ENCODE assay signal across 8 cellular contexts in genomic region chr4:73257995-73258667, GRCh38. TPM values are rescaled to one million over a fixed set of nuclear protein-coding genes. Genes with fewer than 3 reads are reported as not detected.
A peak's percentile ranks its signal among the peaks of the same experiment; 100 is the strongest.
DNase-seq lines count a peak whose midpoint lies in the region; ATAC-seq and TF ChIP-seq lines count a peak whose summit lies in the region.

No MANE protein-coding gene starts in this region.

- peak overlapping the region; percentile 99 for H3K27ac Mint-ChIP-seq in GM23338
- H3K27ac Mint-ChIP-seq in activated T-helper 1 cell treated with anti-CD3 and anti-CD28 coated beads, Interleukin-12 subunit alpha, Interleukin-12 subunit beta, Interleukin-2, Interleukin-4 antibody, amounts not matched to agents 30 ng/mL and 10 ng/mL and 1 ng/mL, durations not matched to agents 14 hours and 24 hours and 36 hours = peak overlapping the region; percentile 99

- no peaks in the 10 kb centered on the region; the same call in 2 of the 3 replicates for H3K9me3 Mint-ChIP-seq in GM23338
- H3K9me3 Mint-ChIP-seq in activated T-helper 1 cell treated with anti-CD3 and anti-CD28 coated beads, Interleukin-12 subunit alpha, Interleukin-12 subunit beta, Interleukin-2, Interleukin-4 antibody, amounts not matched to agents 30 ng/mL and 10 ng/mL and 1 ng/mL, durations not matched to agents 14 hours and 24 hours and 36 hours = no peaks in the 10 kb centered on the region

- peak; percentile 16 for ATAC-seq in GM23338

- H3K4me3 Mint-ChIP-seq in GM23338 = peak overlapping the region; percentile 95
- H3K4me3 Mint-ChIP-seq in activated T-helper 1 cell treated with anti-CD3 and anti-CD28 coated beads, Interleukin-12 subunit alpha, Interleukin-12 subunit beta, Interleukin-2, Interleukin-4 antibody, amounts not matched to agents 30 ng/mL and 10 ng/mL and 1 ng/mL, durations not matched to agents 14 hours and 24 hours and 36 hours = peak overlapping the region; percentile 99

- TF ChIP-seq CTCF in GM23338 (conservative IDR thresholded peaks at IDR 0.05; ENCODE audit: low read depth in 2 of 2) = peak in 1 of 2 experiments; percentile 31; a peak in 2 of 4 replicates
- TF ChIP-seq CTCF in ovary (IDR thresholded peaks at IDR 0.05) = peak in 1 of 3 donors; percentile 12

- H3K9me2 ChIP-seq in GM23338 (ENCODE audit: insufficient read depth) = no peaks in the 10 kb centered on the region

- no peak for TF ChIP-seq POLR2A in ovary (IDR thresholded peaks at IDR 0.05)

- no peak for TF ChIP-seq EP300 in ovary (IDR thresholded peaks at IDR 0.05)

- WGBS in ovary, 3 donors = 0% methylated on average over 53 to 54 of the region's 54 CpGs

- peak; percentile 19 for DNase-seq in stimulated activated CD8-positive, alpha-beta memory T cell treated with anti-CD3 and anti-CD28 coated beads, Interleukin-12 subunit alpha, Interleukin-12 subunit beta, amount 100 ng/mL, for 24 hours (ENCODE audit: extremely low read depth)
- no peak for DNase-seq in stimulated activated CD8-positive, alpha-beta memory T cell treated with anti-CD3 and anti-CD28 coated beads, Interleukin-4, amount 100 ng/mL, for 48 hours
- DNase-seq in GM23338 (ENCODE audit: low spot score) = peak; percentile 46
- DNase-seq in Kasumi-1 (lab: John Stamatoyannopoulos, UW) = peak; percentile 30 to 43
- DNase-seq in activated T-helper 1 cell treated with anti-CD3 and anti-CD28 coated beads, Interleukin-12 subunit alpha, Interleukin-12 subunit beta, Interleukin-2, Interleukin-4 antibody, amounts not matched to agents 30 ng/mL and 10 ng/mL and 1 ng/mL, durations not matched to agents 14 hours and 24 hours and 36 hours (ENCODE audit: low spot score) = peak; percentile 5
- DNase-seq in germinal center (ENCODE audit: low spot score) = peak; percentile 56
- peak; percentile 28 to 58 (median 54) for DNase-seq in ovary
- DNase-seq in KG1 (lab: John Stamatoyannopoulos, UW) = no peak

- H3F3A ChIP-seq in GM23338 (replicated peaks; ENCODE audit: low read depth) = no peaks in the 10 kb centered on the region; the same call in 1 of the 2 replicates

- H3K4me1 Mint-ChIP-seq in GM23338 = peaks cover 18% of the 10 kb centered on the region
- peaks cover 52% of the 10 kb centered on the region for H3K4me1 Mint-ChIP-seq in activated T-helper 1 cell treated with anti-CD3 and anti-CD28 coated beads, Interleukin-12 subunit alpha, Interleukin-12 subunit beta, Interleukin-2, Interleukin-4 antibody, amounts not matched to agents 30 ng/mL and 10 ng/mL and 1 ng/mL, durations not matched to agents 14 hours and 24 hours and 36 hours (ENCODE audit: low read depth)

- H3K36me3 ChIP-seq in GM23338 (ENCODE audit: insufficient read depth) = no peaks in the 10 kb centered on the region
- H3K36me3 ChIP-seq in ovary = no peaks in the 10 kb centered on the region

- peak overlapping the region; percentile 82 for H3K4me3 ChIP-seq in GM23338
- H3K4me3 ChIP-seq in ovary = peak overlapping the region; percentile 66

- H3K4me1 ChIP-seq in GM23338 (ENCODE audit: insufficient read depth) (peaks cover 16% of the 10 kb centered on the region), ovary (ENCODE audit: insufficient read depth) (peaks cover 3% of the 10 kb centered on the region)

- H2AFZ ChIP-seq in GM23338 = no peak overlapping the region

- H3K27me3 ChIP-seq in GM23338 (ENCODE audit: insufficient read depth) = no peaks in the 10 kb centered on the region
- H3K27me3 ChIP-seq in ovary = no peaks in the 10 kb centered on the region

- peaks cover 13% of the 10 kb centered on the region for H3K27me3 Mint-ChIP-seq in GM23338 (ENCODE audit: insufficient read depth, low read depth, poor library complexity)
- no peaks in the 10 kb centered on the region for H3K27me3 Mint-ChIP-seq in activated T-helper 1 cell treated with anti-CD3 and anti-CD28 coated beads, Interleukin-12 subunit alpha, Interleukin-12 subunit beta, Interleukin-2, Interleukin-4 antibody, amounts not matched to agents 30 ng/mL and 10 ng/mL and 1 ng/mL, durations not matched to agents 14 hours and 24 hours and 36 hours (ENCODE audit: insufficient read depth)

- peaks cover 23% of the 10 kb centered on the region for H4K20me1 ChIP-seq in GM23338 (replicated peaks; ENCODE audit: insufficient read depth)

- H3K27ac ChIP-seq in GM23338 (ENCODE audit: low read depth) = peak overlapping the region; percentile 83; the same call in 1 of the 2 replicates
- peak overlapping the region; percentile 90 to 94 for H3K27ac ChIP-seq in ovary

- H3K36me3 Mint-ChIP-seq in GM23338 (ENCODE audit: low read depth) = peaks cover 31% of the 10 kb centered on the region
- H3K36me3 Mint-ChIP-seq in activated T-helper 1 cell treated with anti-CD3 and anti-CD28 coated beads, Interleukin-12 subunit alpha, Interleukin-12 subunit beta, Interleukin-2, Interleukin-4 antibody, amounts not matched to agents 30 ng/mL and 10 ng/mL and 1 ng/mL, durations not matched to agents 14 hours and 24 hours and 36 hours (ENCODE audit: low read depth) = peaks cover 12% of the 10 kb centered on the region

- peak overlapping the region; percentile 94 for H3K4me2 ChIP-seq in GM23338

- intact Hi-C loops in activated T-helper 1 cell treated with anti-CD3 and anti-CD28 coated beads, Interleukin-12 subunit alpha, Interleukin-12 subunit beta, Interleukin-2, Interleukin-4 antibody, amounts not matched to agents 30 ng/mL and 10 ng/mL and 1 ng/mL, durations not matched to agents 14 hours and 24 hours and 36 hours (cut with micrococcal nuclease) = loop anchor here (1.0 to 10.0 kb wide), 9 partner anchors 35 to 901 kb away; partner anchors contain the start of gene MTHFD2L
- intact Hi-C loops in ovary (cut with DNase I) = loop anchor here in 3 of 4 donors (2.0 to 10.0 kb wide), 3 partner anchors 186 to 193 kb away; partner anchors contain the start of gene COX18 (in 2 of the 3)

- peaks cover 79% of the 10 kb centered on the region for H3K79me2 ChIP-seq in GM23338 (replicated peaks; ENCODE audit: insufficient read depth)

- no peaks in the 10 kb centered on the region for H3K9me3 ChIP-seq in ovary

TF ChIP-seq in GM23338, 12 proteins besides CTCF, POLR2A, EP300 and RAD21 (continues in another document):
- no peak for TF ChIP-seq POLR2AphosphoS5 (IDR thresholded peaks at IDR 0.05; ENCODE audit: low read depth)
- TF ChIP-seq JUNB (IDR thresholded peaks at IDR 0.05; ENCODE audit: unreplicated experiment) = no peak
- TF ChIP-seq EZH2phosphoT487 (IDR thresholded peaks at IDR 0.05; ENCODE audit: unreplicated experiment) = no peak
- no peak for TF ChIP-seq ZNF114 (CRISPR knock-in tag; IDR thresholded peaks at IDR 0.05)

RNA-seq across cellular contexts. Expression of gene ANKRD17, which starts 0.5 kb away (rescaled TPM):
- total RNA-seq in GM23338 (2014; rRNA removed; shearing (Covaris generic)) = 85.3 and 117 TPM in 2 replicates
- polyA plus RNA-seq in GM23338 (2016; fragmentation: Nextera tagmentation; extraction: Ambion mirVana) = 33.9 and 41.9 TPM in 2 replicates
- 68.6 and 72.4 TPM in 2 replicates for total RNA-seq in activated T-helper 1 cell treated with anti-CD3 and anti-CD28 coated beads, Interleukin-12 subunit alpha, Interleukin-12 subunit beta, Interleukin-2, Interleukin-4 antibody, amounts not matched to agents 30 ng/mL and 10 ng/mL and 1 ng/mL, durations not matched to agents 14 hours and 24 hours and 36 hours
- total RNA-seq in ovary = 10 to 100 TPM; 23.0 to 59.7 (median 49.7) TPM
- 10 to 100 TPM; 13.2 to 36.9 TPM for polyA plus RNA-seq in ovary

Comparison
In these comparisons a context has a peak if more than half of its experiments do, and no peak if none do; other contexts are left out.
1. DNase-seq: peak in stimulated activated CD8-positive, alpha-beta memory T cell treated with anti-CD3 and anti-CD28 coated beads, Interleukin-12 subunit alpha, Interleukin-12 subunit beta, amount 100 ng/mL, for 24 hours (single experiment), GM23338 (single experiment), Kasumi-1 (2 of 2), activated T-helper 1 cell treated with anti-CD3 and anti-CD28 coated beads, Interleukin-12 subunit alpha, Interleukin-12 subunit beta, Interleukin-2, Interleukin-4 antibody, amounts not matched to agents 30 ng/mL and 10 ng/mL and 1 ng/mL, durations not matched to agents 14 hours and 24 hours and 36 hours (single experiment), germinal center (single experiment) and ovary (5 of 5); none in stimulated activated CD8-positive, alpha-beta memory T cell treated with anti-CD3 and anti-CD28 coated beads, Interleukin-4, amount 100 ng/mL, for 48 hours (single experiment) and KG1 (single experiment).